In the genomic region with DNA sequence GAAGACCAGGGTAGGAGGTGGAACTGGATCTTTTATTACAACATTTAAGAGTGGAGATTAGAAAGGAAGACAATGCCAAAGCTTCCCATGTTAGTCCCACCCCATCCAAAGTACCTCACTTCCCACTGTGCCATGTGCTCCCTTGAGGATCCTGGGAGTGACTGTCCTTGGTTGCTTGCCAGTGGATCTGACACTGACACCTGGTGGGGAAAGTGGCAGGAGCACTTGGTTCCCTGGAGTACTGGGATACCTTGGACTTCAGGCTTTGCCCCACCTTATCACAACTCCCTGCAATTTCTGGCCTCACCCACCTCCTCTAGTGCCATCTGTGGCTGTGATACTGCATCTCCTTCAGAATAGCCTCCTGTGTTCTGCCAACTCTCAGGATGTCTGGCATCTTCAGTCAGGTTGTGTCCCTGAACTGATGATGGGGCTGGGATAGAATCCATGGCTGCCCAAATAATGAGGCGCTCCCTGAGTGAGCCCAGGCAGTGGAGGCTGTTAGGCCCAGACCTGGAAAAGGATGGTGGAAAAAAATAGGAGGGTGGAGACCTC, we compare ENCODE assay signal across 8 cellular contexts. TPM values are rescaled to one million over a fixed set of nuclear protein-coding genes. Genes with fewer than 3 reads are reported as not detected.
DNase-seq lines count a peak whose midpoint lies in the region; ATAC-seq and TF ChIP-seq lines count a peak whose summit lies in the region.

No MANE protein-coding gene starts in this region.

- TF ChIP-seq CTCF in fibroblast of mammary gland (conservative IDR thresholded peaks at IDR 0.05; ENCODE audit: control insufficient read depth, insufficient read depth, low read depth, low read length): peak; percentile 26

- DNase-seq in DMS153 treated with DMSO at 0.1 percent for 48 hours (lab: John Stamatoyannopoulos, UW; ENCODE audit: unreplicated experiment) (peak; percentile 10), LHCN-M2 (ENCODE audit: low read depth) (peak; percentile 65), SK-N-DZ (ENCODE audit: low spot score) (peak; percentile 43), fibroblast of mammary gland (ENCODE audit: low read depth) (peak; percentile 59), pons (ENCODE audit: low spot score) (peak; percentile 30), occipital lobe (lab: John Stamatoyannopoulos, UW) (no peak), CD1c-positive myeloid dendritic cell (ENCODE audit: extremely low spot score) (no peak)

- no peak for ATAC-seq in HG03196 (IDR thresholded peaks at IDR 0.05; ENCODE audit: unreplicated experiment)

- no peak overlapping the region for H3K4me3 ChIP-seq in fibroblast of mammary gland (ENCODE audit: control insufficient read depth, low read depth, low read length)

RNA-seq across cellular contexts. Expression of gene ELL3, which starts 1.3 kb away (rescaled TPM):
- total RNA-seq in LHCN-M2 (2014; rRNA removed) (1.3 and 2.5 TPM in 2 replicates), occipital lobe (3.0 TPM)
- 1.3 TPM for polyA plus RNA-seq in LHCN-M2 (2012)
- not detected in 2 replicates for polyA plus RNA-seq in SK-N-DZ (2014; cell fraction: cytosol; rRNA removed)
- not detected in 2 replicates for polyA plus RNA-seq in SK-N-DZ (2014; cell fraction: nucleus; rRNA removed)

RNA-seq across cellular contexts. Expression of gene SERF2, which starts 16.6 kb away (rescaled TPM):
- total RNA-seq in LHCN-M2 (2014; rRNA removed) (1,349 and 2,104 TPM in 2 replicates), occipital lobe (37.1 TPM)
- 1,779 TPM for polyA plus RNA-seq in LHCN-M2 (2012)
- polyA plus RNA-seq in SK-N-DZ (2014; cell fraction: cytosol; rRNA removed): 966 and 1,135 TPM in 2 replicates
- polyA plus RNA-seq in SK-N-DZ (2014; cell fraction: nucleus; rRNA removed): 841 and 1,066 TPM in 2 replicates

RNA-seq across cellular contexts. Expression of gene SERINC4, which starts 24.5 kb away (rescaled TPM):
- total RNA-seq in LHCN-M2 (2014; rRNA removed) (0.11 TPM in 1 of 2 replicates, not detected in the other), occipital lobe (not detected)
- 0.04 TPM for polyA plus RNA-seq in LHCN-M2 (2012)
- polyA plus RNA-seq in SK-N-DZ (2014; cell fraction: cytosol; rRNA removed): 0.06 and 0.33 TPM in 2 replicates
- polyA plus RNA-seq in SK-N-DZ (2014; cell fraction: nucleus; rRNA removed): 0.07 and 1.1 TPM in 2 replicates

RNA-seq across cellular contexts. Expression of gene HYPK, which starts 24.9 kb away (rescaled TPM):
- 8.8 and 10.3 TPM in 2 replicates for total RNA-seq in LHCN-M2 (2014; rRNA removed)
- 3.3 TPM for polyA plus RNA-seq in LHCN-M2 (2012)
- polyA plus RNA-seq in SK-N-DZ (2014; cell fraction: cytosol; rRNA removed): 4.3 TPM in 2 replicates
- 8.5 and 10.7 TPM in 2 replicates for polyA plus RNA-seq in SK-N-DZ (2014; cell fraction: nucleus; rRNA removed)
- total RNA-seq in occipital lobe: 7.0 TPM

RNA-seq across cellular contexts. Expression of gene PDIA3, which starts 29.2 kb away (rescaled TPM):
- total RNA-seq in LHCN-M2 (2014; rRNA removed) (165 and 172 TPM in 2 replicates), occipital lobe (34.3 TPM)
- polyA plus RNA-seq in LHCN-M2 (2012): 345 TPM
- polyA plus RNA-seq in SK-N-DZ (2014; cell fraction: cytosol; rRNA removed): 209 and 223 TPM in 2 replicates
- polyA plus RNA-seq in SK-N-DZ (2014; cell fraction: nucleus; rRNA removed): 76.0 and 96.0 TPM in 2 replicates

Comparison
In these comparisons a context has a peak if more than half of its experiments do, and no peak if none do; other contexts are left out.
1. DNase-seq: peak in DMS153 treated with DMSO at 0.1 percent for 48 hours (single experiment), LHCN-M2 (single experiment), SK-N-DZ (single experiment), fibroblast of mammary gland (single experiment) and pons (single experiment); none in occipital lobe (single experiment) and CD1c-positive myeloid dendritic cell (single experiment).
2. RNA of gene SERF2, which starts 16.6 kb away (total RNA-seq): 1,349 to 2,104 TPM in LHCN-M2; 37.1 TPM in occipital lobe (single experiment); every median in the first group is over 10 times any median in the second.